ENCODE assay signal across 2 cellular contexts in the genomic region with DNA sequence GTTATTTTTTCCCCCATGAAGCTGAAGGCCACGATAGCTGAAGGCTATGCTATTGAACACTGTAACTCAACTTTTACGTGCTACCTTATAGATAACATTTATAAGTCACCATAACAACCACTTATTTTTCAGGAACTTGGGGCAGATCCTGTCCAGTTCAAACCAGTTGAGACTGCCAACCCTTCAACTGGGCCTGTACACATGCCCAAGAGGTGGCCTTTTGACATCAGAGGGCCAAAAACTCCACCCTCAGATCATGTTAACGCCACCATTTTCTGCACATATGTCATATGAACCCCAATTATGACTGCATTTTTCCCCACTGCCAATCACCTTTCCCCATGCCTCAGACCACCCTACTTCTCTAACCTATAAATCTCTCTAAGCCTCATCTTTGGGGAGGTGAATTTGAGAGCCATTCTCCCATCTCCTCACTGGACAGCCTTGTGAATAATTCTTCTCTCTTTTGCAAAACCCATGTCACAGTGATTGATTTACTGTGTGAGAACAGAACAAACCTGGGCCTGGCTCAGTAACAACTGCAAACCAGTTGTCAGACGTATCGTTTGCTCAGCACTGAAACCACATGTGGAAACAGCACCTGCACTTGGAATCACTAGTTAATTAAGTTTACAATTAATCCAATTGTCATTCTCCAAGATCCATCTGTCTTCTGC.
TF ChIP-seq lines count a peak whose summit lies in the region.

No MANE protein-coding gene starts in this region.

TF ChIP-seq in SK-N-SH treated with all-trans-retinoic acid at 6 μM for 48 hours, 23 proteins besides CTCF, POLR2A, EP300 and RAD21 (continued from another document):
- TF ChIP-seq, protein P1, sequence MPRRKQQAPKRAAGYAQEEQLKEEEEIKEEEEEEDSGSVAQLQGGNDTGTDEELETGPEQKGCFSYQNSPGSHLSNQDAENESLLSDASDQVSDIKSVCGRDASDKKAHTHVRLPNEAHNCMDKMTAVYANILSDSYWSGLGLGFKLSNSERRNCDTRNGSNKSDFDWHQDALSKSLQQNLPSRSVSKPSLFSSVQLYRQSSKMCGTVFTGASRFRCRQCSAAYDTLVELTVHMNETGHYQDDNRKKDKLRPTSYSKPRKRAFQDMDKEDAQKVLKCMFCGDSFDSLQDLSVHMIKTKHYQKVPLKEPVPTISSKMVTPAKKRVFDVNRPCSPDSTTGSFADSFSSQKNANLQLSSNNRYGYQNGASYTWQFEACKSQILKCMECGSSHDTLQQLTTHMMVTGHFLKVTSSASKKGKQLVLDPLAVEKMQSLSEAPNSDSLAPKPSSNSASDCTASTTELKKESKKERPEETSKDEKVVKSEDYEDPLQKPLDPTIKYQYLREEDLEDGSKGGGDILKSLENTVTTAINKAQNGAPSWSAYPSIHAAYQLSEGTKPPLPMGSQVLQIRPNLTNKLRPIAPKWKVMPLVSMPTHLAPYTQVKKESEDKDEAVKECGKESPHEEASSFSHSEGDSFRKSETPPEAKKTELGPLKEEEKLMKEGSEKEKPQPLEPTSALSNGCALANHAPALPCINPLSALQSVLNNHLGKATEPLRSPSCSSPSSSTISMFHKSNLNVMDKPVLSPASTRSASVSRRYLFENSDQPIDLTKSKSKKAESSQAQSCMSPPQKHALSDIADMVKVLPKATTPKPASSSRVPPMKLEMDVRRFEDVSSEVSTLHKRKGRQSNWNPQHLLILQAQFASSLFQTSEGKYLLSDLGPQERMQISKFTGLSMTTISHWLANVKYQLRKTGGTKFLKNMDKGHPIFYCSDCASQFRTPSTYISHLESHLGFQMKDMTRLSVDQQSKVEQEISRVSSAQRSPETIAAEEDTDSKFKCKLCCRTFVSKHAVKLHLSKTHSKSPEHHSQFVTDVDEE (CRISPR knock-in tag; IDR thresholded peaks at IDR 0.05), result peak; percentile 38; the same call in 1 of the 2 replicates

TF ChIP-seq in SK-N-SH, 30 proteins besides CTCF, POLR2A, EP300 and RAD21 (continued from another document):
- TF ChIP-seq USF1 (IDR thresholded peaks at IDR 0.05; ENCODE audit: borderline replicate concordance, low read depth) (no peak), NRF1 (IDR thresholded peaks at IDR 0.05; ENCODE audit: low read depth, low read length) (no peak)
